In genomic region chr15:46174122-46174521, GRCh38 we compare ENCODE assay signal across 21 cellular contexts.
"Had no signal": no experiment of that assay in that cellular context is flagged by ENCODE, and none has a peak within 500 bp of the region (broad histone marks: within the 10 kb centered on the region; RNA-seq: fewer than 3 reads in every experiment).

No MANE protein-coding gene starts in this region.

- ATAC-seq: effector memory CD8-positive, alpha-beta T cell; heart right ventricle; left lobe of liver; natural killer cell; sciatic nerve; stimulated activated naive CD8-positive, alpha-beta T cell treated with anti-CD3 and anti-CD28 coated beads, Interleukin-15, amount 100 ng/mL, for 72 hours had no signal

- DNase-seq: cortex of kidney; effector memory CD8-positive, alpha-beta T cell; erythroblast; esophagus squamous epithelium; foreskin melanocyte; glutamatergic neuron; heart right ventricle; hypothalamus; immature natural killer cell; islet precursor cell; kidney glomerular epithelial cell; natural killer cell; stimulated activated CD4-positive, alpha-beta T cell treated with anti-CD3 and anti-CD28 coated beads, Interleukin-12 subunit alpha, Interleukin-12 subunit beta, amount 100 ng/mL, for 4 hours; stimulated activated CD4-positive, alpha-beta T cell treated with anti-CD3 and anti-CD28 coated beads, Interleukin-1b, Interleukin-23, amount 100 ng/mL, for 48 hours; stimulated activated CD4-positive, alpha-beta T cell treated with anti-CD3 and anti-CD28 coated beads, Interleukin-4, amount 100 ng/mL, for 1 hour; stimulated activated CD8-positive, alpha-beta memory T cell treated with anti-CD3 and anti-CD28 coated beads, Interleukin-4, amount 100 ng/mL, for 48 hours; stimulated activated naive CD4-positive, alpha-beta T cell; stimulated activated naive CD8-positive, alpha-beta T cell treated with anti-CD3 and anti-CD28 coated beads, Interleukin-15, amount 100 ng/mL, for 72 hours; trophoblast cell had no signal
